In the genomic region with DNA sequence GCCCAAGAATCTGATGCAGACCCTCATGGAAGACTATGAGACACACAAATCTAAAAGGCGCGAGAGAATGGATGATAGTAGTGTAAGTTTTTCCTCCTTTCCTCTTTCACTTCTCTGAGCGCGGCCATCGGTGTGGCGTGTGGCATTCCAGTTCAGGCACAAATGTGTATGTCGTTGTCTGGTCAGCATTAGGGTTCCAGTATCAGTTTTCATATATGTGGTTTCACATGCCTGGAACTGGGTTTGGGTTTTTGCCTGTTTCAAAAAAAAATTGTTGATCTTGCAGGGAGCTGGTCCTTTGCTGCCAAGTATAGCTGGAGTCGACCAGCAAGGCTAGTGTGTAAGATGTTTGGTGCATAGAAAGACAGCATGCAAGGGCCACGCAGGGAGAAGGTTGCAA, we compare ENCODE assay signal across 12 cellular contexts. TPM values are rescaled to one million over a fixed set of nuclear protein-coding genes. Genes with fewer than 3 reads are reported as not detected.
DNase-seq lines count a peak whose midpoint lies in the region; ATAC-seq and TF ChIP-seq lines count a peak whose summit lies in the region.
"Had no signal": no experiment of that assay in that cellular context is flagged by ENCODE, and none has a peak within 500 bp of the region (broad histone marks: within the 10 kb centered on the region; RNA-seq: fewer than 3 reads in every experiment).

No MANE protein-coding gene starts in this region.

- peak overlapping the region in 3 of 5 donors; percentile 1 to 53 (median 46) for H3K27ac ChIP-seq in stomach
- H3K27ac ChIP-seq: PC-9 had no signal

- H3K4me3 Mint-ChIP-seq in activated T-cell treated with anti-CD3 and anti-CD28 coated beads, Interleukin-2, amount 50 U/mL, for 72 hours = peak overlapping the region; percentile 33 to 65
- H3K4me3 Mint-ChIP-seq in T-cell = peak overlapping the region in 2 of 3 donors; percentile 32 to 61
- H3K4me3 Mint-ChIP-seq: activated naive CD8-positive, alpha-beta T cell treated with anti-CD3 and anti-CD28 coated beads for 36 hours had no signal

- intact Hi-C loops in stomach (cut with DNase I; ENCODE audit: low total_unique reads) = no loop called here

- TF ChIP-seq CTCF in stomach (IDR thresholded peaks at IDR 0.05) = no peak

- peaks cover 8 to 63% (median 48%) of the 10 kb centered on the region in 4 donors for H3K4me1 ChIP-seq in stomach

- H3K27me3 Mint-ChIP-seq in activated T-cell treated with anti-CD3 and anti-CD28 coated beads, Interleukin-2, amount 50 U/mL, for 72 hours (ENCODE audit: low read depth) = no peaks in the 10 kb centered on the region
- no peaks in the 10 kb centered on the region for H3K27me3 Mint-ChIP-seq in T-cell
- H3K27me3 Mint-ChIP-seq: activated naive CD8-positive, alpha-beta T cell treated with anti-CD3 and anti-CD28 coated beads for 36 hours had no signal

- H3K4me1 Mint-ChIP-seq in activated T-cell treated with anti-CD3 and anti-CD28 coated beads, Interleukin-2, amount 50 U/mL, for 72 hours (ENCODE audit: low read depth) = peaks cover 85% of the 10 kb centered on the region
- peaks cover 54 to 84% (median 64%) of the 10 kb centered on the region in 3 donors for H3K4me1 Mint-ChIP-seq in T-cell

- no peak for DNase-seq in activated T-cell treated with anti-CD3 and anti-CD28 coated beads, Interleukin-2, amount 50 U/mL, for 72 hours
- no peak for DNase-seq in activated T-cell treated with anti-CD3 and anti-CD28 coated beads, Interleukin-2, amount 50 U/mL, for 1 hour
- DNase-seq in T-cell = no peak
- DNase-seq in stomach = no peak
- DNase-seq in dermis blood vessel endothelial cell = no peak
- DNase-seq in globus pallidus (ENCODE audit: low spot score) = no peak
- DNase-seq: activated naive CD8-positive, alpha-beta T cell treated with anti-CD3 and anti-CD28 coated beads for 36 hours; NCI-H1105; PC-9 had no signal

- POLR2A ChIA-PET in T-cell (lab: Charles Lee) = no interaction called here

- no peaks in the 10 kb centered on the region for H3K9me3 ChIP-seq in stomach

- 79 to 86% (median 83%) methylated on average over 9 of the region's 9 CpGs for WGBS in stomach, 5 donors

- H3K27me3 ChIP-seq in stomach = no peaks in the 10 kb centered on the region

- peaks cover 0 to 6% (median 3%) of the 10 kb centered on the region in 4 donors for H3K36me3 ChIP-seq in stomach

- H3K36me3 Mint-ChIP-seq in activated T-cell treated with anti-CD3 and anti-CD28 coated beads, Interleukin-2, amount 50 U/mL, for 72 hours (ENCODE audit: insufficient read depth in 2 of 2) = peaks cover 5 to 19% of the 10 kb centered on the region in 2 donors
- H3K36me3 Mint-ChIP-seq in T-cell = peaks cover 28% of the 10 kb centered on the region
- H3K36me3 Mint-ChIP-seq: activated naive CD8-positive, alpha-beta T cell treated with anti-CD3 and anti-CD28 coated beads for 36 hours had no signal

- no peak for ATAC-seq in activated T-cell treated with anti-CD3 and anti-CD28 coated beads, Interleukin-2, amount 50 U/mL, for 72 hours (replicated peaks in 1 of 2)
- ATAC-seq in HG02884 (IDR thresholded peaks at IDR 0.05; ENCODE audit: unreplicated experiment) (peak; percentile 10), T-cell (replicated peaks in 1 of 4) (no peak), GM21529 (IDR thresholded peaks at IDR 0.05; ENCODE audit: unreplicated experiment) (no peak)

- CTCF ChIA-PET in T-cell (lab: Charles Lee) = interaction anchor here (0.6 to 1.5 kb wide), 3 partner anchors 7 to 107 kb away, joined by 4 to 5 read pairs (median 4); no protein-coding TSS in a partner anchor

- TF ChIP-seq POLR2A in stomach (IDR thresholded peaks at IDR 0.05) = no peak

- H3K4me3 ChIP-seq in stomach = no peak overlapping the region
- H3K4me3 ChIP-seq: PC-9 had no signal

- H3K9me3 Mint-ChIP-seq in activated T-cell treated with anti-CD3 and anti-CD28 coated beads, Interleukin-2, amount 50 U/mL, for 72 hours = no peaks in the 10 kb centered on the region
- no peaks in the 10 kb centered on the region for H3K9me3 Mint-ChIP-seq in T-cell
- H3K9me3 Mint-ChIP-seq: activated naive CD8-positive, alpha-beta T cell treated with anti-CD3 and anti-CD28 coated beads for 36 hours had no signal

- TF ChIP-seq EP300 in stomach (IDR thresholded peaks at IDR 0.05) = no peak

- H3K27ac Mint-ChIP-seq in activated T-cell treated with anti-CD3 and anti-CD28 coated beads, Interleukin-2, amount 50 U/mL, for 72 hours = peak overlapping the region; percentile 27
- H3K27ac Mint-ChIP-seq in T-cell = peak overlapping the region; percentile 80 to 83
- H3K27ac Mint-ChIP-seq: activated naive CD8-positive, alpha-beta T cell treated with anti-CD3 and anti-CD28 coated beads for 36 hours had no signal

RNA-seq across cellular contexts. Expression of a gene that starts 51.5 kb away (rescaled TPM):
- total RNA-seq in activated T-cell treated with anti-CD3 and anti-CD28 coated beads, Interleukin-2, amount 50 U/mL, for 72 hours = not detected
- total RNA-seq in T-cell = under 1 TPM in 3 of 5 donors, not detected in 2; 0.09 to 0.10 (median 0.09) TPM
- 10 to 100 TPM in 3 of 5 donors, 1 to 10 TPM in 1, not detected in 1; 1.7 to 26.8 (median 16.2) TPM for total RNA-seq in stomach
- 10 to 100 TPM; 11.6 to 18.1 (median 17.0) TPM for polyA plus RNA-seq in stomach
- total RNA-seq in dermis blood vessel endothelial cell = 0.05 TPM in 1 of 2 replicates, not detected in the other
- total RNA-seq: activated naive CD8-positive, alpha-beta T cell treated with anti-CD3 and anti-CD28 coated beads for 36 hours; dermis microvascular lymphatic vessel endothelial cell had no signal
